ENCODE assay signal across 8 cellular contexts in the genomic region with DNA sequence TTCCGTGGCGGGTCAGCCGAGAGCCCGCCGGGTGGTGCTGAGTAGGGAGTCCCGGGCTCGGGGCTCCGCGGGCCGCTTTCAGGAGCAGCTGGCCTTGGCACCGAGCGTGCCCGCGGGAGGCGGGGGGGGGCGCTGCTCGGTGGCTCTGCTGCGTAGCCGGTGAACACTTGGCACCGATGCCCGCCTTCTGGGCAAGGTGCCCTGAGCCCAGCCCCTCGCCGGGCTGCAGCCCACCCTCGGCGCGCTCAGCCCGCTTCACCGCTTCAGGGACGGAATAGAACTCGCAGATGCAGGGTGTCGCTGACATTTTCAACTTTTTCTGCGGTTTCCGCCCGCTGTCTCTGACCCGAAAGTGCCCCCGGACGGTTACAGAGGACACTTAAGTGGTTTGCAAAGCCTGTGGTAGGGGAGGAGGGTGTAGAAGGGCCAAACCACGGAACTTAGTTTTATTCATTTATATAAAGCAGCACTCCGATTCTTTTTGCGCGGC. TPM values are rescaled to one million over a fixed set of nuclear protein-coding genes. Genes with fewer than 3 reads are reported as not detected.
DNase-seq lines count a peak whose midpoint lies in the region; ATAC-seq and TF ChIP-seq lines count a peak whose summit lies in the region.

No MANE protein-coding gene starts in this region.

- H3K27me3 Mint-ChIP-seq in activated T-cell treated with anti-CD3 and anti-CD28 coated beads, Interleukin-2, amount 50 U/mL, for 24 hours = peaks cover 16% of the 10 kb centered on the region

- H3K79me2 ChIP-seq in Karpas-422 (ENCODE audit: low read length) = no peaks in the 10 kb centered on the region

- H3K4me2 ChIP-seq in Karpas-422 (ENCODE audit: low read depth, low read length, poor library complexity, severe bottlenecking) = peak overlapping the region; percentile 80

- no peaks in the 10 kb centered on the region for H3K9me3 ChIP-seq in Karpas-422 (ENCODE audit: low read length)
- no peaks in the 10 kb centered on the region for H3K9me3 ChIP-seq in neutrophil

- DNase-seq in Karpas-422 = peak; percentile 67
- peak; percentile 67 for DNase-seq in activated T-cell treated with anti-CD3 and anti-CD28 coated beads, Interleukin-2, amount 50 U/mL, for 24 hours
- no peak for DNase-seq in foreskin keratinocyte
- DNase-seq in NCI-H2171 treated with DMSO at 0.1 percent for 48 hours (lab: John Stamatoyannopoulos, UW) = no peak
- DNase-seq in NCI-H82 treated with DMSO at 0.1 percent for 48 hours (lab: John Stamatoyannopoulos, UW; ENCODE audit: unreplicated experiment) = no peak

- H4K20me1 ChIP-seq in Karpas-422 (ENCODE audit: insufficient read depth, low read depth, low read length) = no peaks in the 10 kb centered on the region

- H3K9me3 Mint-ChIP-seq in activated T-cell treated with anti-CD3 and anti-CD28 coated beads, Interleukin-2, amount 50 U/mL, for 24 hours = no peaks in the 10 kb centered on the region

- peak overlapping the region; percentile 67 for H3K4me3 ChIP-seq in GM12875 (ENCODE audit: low read depth, low read length)
- peak overlapping the region; percentile 63 for H3K4me3 ChIP-seq in Karpas-422 (ENCODE audit: low read length)
- H3K4me3 ChIP-seq in neutrophil (ENCODE audit: low read depth in 1 of 2, low read length in 1 of 2) = peak overlapping the region; percentile 47 to 58

- peak overlapping the region; percentile 46 for H2AFZ ChIP-seq in Karpas-422 (ENCODE audit: low read length)

- H3K27me3 ChIP-seq in Karpas-422 (ENCODE audit: low read length) (no peaks in the 10 kb centered on the region), foreskin keratinocyte (peaks cover 91% of the 10 kb centered on the region), neutrophil (peaks cover 9% of the 10 kb centered on the region)

- H3K9ac ChIP-seq in Karpas-422 (ENCODE audit: low read length) = peak overlapping the region; percentile 62

- H3K4me1 Mint-ChIP-seq in activated T-cell treated with anti-CD3 and anti-CD28 coated beads, Interleukin-2, amount 50 U/mL, for 24 hours (ENCODE audit: low read depth) = peaks cover 65% of the 10 kb centered on the region

- H3K27ac ChIP-seq in Karpas-422 (ENCODE audit: low read length) = no peak overlapping the region; the same call in 1 of the 2 replicates
- no peak overlapping the region for H3K27ac ChIP-seq in foreskin keratinocyte
- no peak overlapping the region for H3K27ac ChIP-seq in neutrophil

- H3K4me3 Mint-ChIP-seq in activated T-cell treated with anti-CD3 and anti-CD28 coated beads, Interleukin-2, amount 50 U/mL, for 24 hours = peak overlapping the region; percentile 85

- H3K36me3 ChIP-seq in Karpas-422 (ENCODE audit: insufficient read depth, low read length) (no peaks in the 10 kb centered on the region), neutrophil (peaks cover 27% of the 10 kb centered on the region)

- TF ChIP-seq CTCF in GM12875 (IDR thresholded peaks at IDR 0.05; ENCODE audit: borderline replicate concordance, insufficient read depth, low read depth, low read length) (no peak), foreskin keratinocyte (conservative IDR thresholded peaks at IDR 0.05) (no peak), neutrophil (IDR thresholded peaks at IDR 0.05) (no peak)

- H3K36me3 Mint-ChIP-seq in activated T-cell treated with anti-CD3 and anti-CD28 coated beads, Interleukin-2, amount 50 U/mL, for 24 hours (ENCODE audit: low read depth) = peaks cover 29% of the 10 kb centered on the region

- H3K4me1 ChIP-seq in Karpas-422 (ENCODE audit: low read length) (peaks cover 56% of the 10 kb centered on the region), foreskin keratinocyte (no peaks in the 10 kb centered on the region), neutrophil (ENCODE audit: control insufficient read depth in 1 of 2, insufficient read depth in 1 of 2, low read depth in 1 of 2, low read length in 1 of 2) (peaks cover 18 to 22% of the 10 kb centered on the region in 2 experiments)

- ATAC-seq in GM21786 (IDR thresholded peaks at IDR 0.05; ENCODE audit: unreplicated experiment) = peak; percentile 60
- peak; percentile 47 for ATAC-seq in foreskin keratinocyte

- H3K9me2 ChIP-seq in Karpas-422 (replicated peaks; ENCODE audit: insufficient read depth, low read length) = no peaks in the 10 kb centered on the region

- peak overlapping the region; percentile 71 for H3K27ac Mint-ChIP-seq in activated T-cell treated with anti-CD3 and anti-CD28 coated beads, Interleukin-2, amount 50 U/mL, for 24 hours

RNA-seq across cellular contexts. Expression of a gene that starts 0.7 kb away (rescaled TPM):
- total RNA-seq in Karpas-422 (2014; rRNA removed; shearing (Covaris generic); ENCODE audit: low replicate concordance) = 3.6 and 12.1 TPM in 2 replicates
- total RNA-seq in foreskin keratinocyte = not detected in 2 replicates
- 0.07 TPM in 1 of 2 replicates, not detected in the other for polyA plus RNA-seq in foreskin keratinocyte

Comparison
In these comparisons a context has a peak if more than half of its experiments do, and no peak if none do; other contexts are left out.
1. DNase-seq: peak in Karpas-422 (single experiment) and activated T-cell treated with anti-CD3 and anti-CD28 coated beads, Interleukin-2, amount 50 U/mL, for 24 hours (single experiment); none in foreskin keratinocyte (0 of 2), NCI-H2171 treated with DMSO at 0.1 percent for 48 hours (single experiment) and NCI-H82 treated with DMSO at 0.1 percent for 48 hours (single experiment).
2. Peak in every context shown above with its lines, with median percentiles within 50 percentile points of each other: H3K4me3 ChIP-seq.